In genomic region chr13:51731759-51732158, GRCh38 we compare ENCODE assay signal across 9 cellular contexts.
DNase-seq lines count a peak whose midpoint lies in the region; FAIRE-seq and TF ChIP-seq lines count a peak whose summit lies in the region.
"Had no signal": no experiment of that assay in that cellular context is flagged by ENCODE, and none has a peak within 500 bp of the region (broad histone marks: within the 10 kb centered on the region; RNA-seq: fewer than 3 reads in every experiment).

No MANE protein-coding gene starts in this region.

- no peak for TF ChIP-seq POLR2A in GM12892 (IDR thresholded peaks at IDR 0.05; ENCODE audit: low read depth, low read length)
- no peak for TF ChIP-seq POLR2A in GM12891 (IDR thresholded peaks at IDR 0.05; ENCODE audit: low read depth, low read length)

- no peak for FAIRE-seq in GM12892 (lab: Jason Lieb, UNC)
- FAIRE-seq in GM12891 (lab: Jason Lieb, UNC) = no peak

- H3K4me3 ChIP-seq in AG09309 (ENCODE audit: control insufficient read depth, low read depth, low read length) (no peak overlapping the region), LNCaP clone FGC (ENCODE audit: low read depth, low read length) (no peak overlapping the region), MG63 (no peak overlapping the region)

- DNase-seq in AG09309 (ENCODE audit: low read depth) (peak; percentile 52), LNCaP clone FGC (ENCODE audit: low read depth) (no peak), epidermal melanocyte (ENCODE audit: insufficient read length, low spot score) (peak; percentile 35), myocyte (ENCODE audit: low read depth) (peak; percentile 61), GM12892 (ENCODE audit: insufficient read length) (no peak), GM12891 (ENCODE audit: insufficient read length, low spot score) (no peak), MG63 (no peak)
- DNase-seq in effector CD4-positive, alpha-beta T cell = no peak
- DNase-seq: activated naive CD4-positive, alpha-beta T cell had no signal

- peaks cover 4% of the 10 kb centered on the region for H3K36me3 ChIP-seq in MG63

- TF ChIP-seq CTCF in AG09309 (IDR thresholded peaks at IDR 0.05; ENCODE audit: control insufficient read depth, insufficient read depth, low read depth, low read length, missing control alignments) = peak; percentile 46
- TF ChIP-seq CTCF in LNCaP clone FGC (IDR thresholded peaks at IDR 0.05; ENCODE audit: control insufficient read depth, extremely low read depth, insufficient read depth) = 0 out of 2 replicates have a peak, but pooled peaks have one; percentile 9

- H3K9me3 ChIP-seq in MG63 = no peaks in the 10 kb centered on the region

- H3K27me3 ChIP-seq in MG63 = no peaks in the 10 kb centered on the region

TF ChIP-seq in GM12891, 5 proteins besides CTCF, POLR2A, EP300 and RAD21:
- TF ChIP-seq POLR2AphosphoS5 (IDR thresholded peaks at IDR 0.05; ENCODE audit: low read depth, low read length) (no peak), PAX5 (IDR thresholded peaks at IDR 0.05; ENCODE audit: insufficient read depth, low read length, severe bottlenecking) (no peak), TAF1 (IDR thresholded peaks at IDR 0.05; ENCODE audit: low read depth, low read length) (no peak), POU2F2 (IDR thresholded peaks at IDR 0.05; ENCODE audit: low read depth, low read length) (no peak), SPI1 (IDR thresholded peaks at IDR 0.05; ENCODE audit: low read depth, low read length) (no peak)

Comparison
In these comparisons a context has a peak if more than half of its experiments do, and no peak if none do; other contexts are left out.
1. DNase-seq: peak in AG09309 (single experiment), epidermal melanocyte (single experiment) and myocyte (single experiment); none in LNCaP clone FGC (single experiment), GM12892 (single experiment), GM12891 (single experiment), effector CD4-positive, alpha-beta T cell (single experiment) and MG63 (single experiment).